8 cellular contexts compared by ENCODE assay signal in genomic region chr6:127539292-127539691, GRCh38. TPM values are rescaled to one million over a fixed set of nuclear protein-coding genes. Genes with fewer than 3 reads are reported as not detected.
DNase-seq lines count a peak whose midpoint lies in the region; ATAC-seq and TF ChIP-seq lines count a peak whose summit lies in the region.

No MANE protein-coding gene starts in this region.

- H3K36me3 ChIP-seq in MM.1S (replicated peaks; ENCODE audit: insufficient read depth, low read length) (no peaks in the 10 kb centered on the region), adrenal gland (replicated peaks in 1 of 2) (no peaks in the 10 kb centered on the region)
- no peaks in the 10 kb centered on the region for H3K36me3 ChIP-seq in naive thymus-derived CD4-positive, alpha-beta T cell (ENCODE audit: control insufficient read depth in 2 of 3, insufficient read depth in 3 of 3, low read length in 3 of 3)

- H3K27me3 ChIP-seq in MM.1S (replicated peaks; ENCODE audit: insufficient read depth, low read length) = no peaks in the 10 kb centered on the region
- no peaks in the 10 kb centered on the region for H3K27me3 ChIP-seq in adrenal gland
- no peaks in the 10 kb centered on the region for H3K27me3 ChIP-seq in naive thymus-derived CD4-positive, alpha-beta T cell (ENCODE audit: control insufficient read depth in 2 of 2, insufficient read depth in 2 of 2, low read length in 2 of 2)

- no peaks in the 10 kb centered on the region for H3K9me2 ChIP-seq in MM.1S (replicated peaks; ENCODE audit: insufficient read depth, low read length)

- no peaks in the 10 kb centered on the region for H3K9me3 Mint-ChIP-seq in stimulated activated naive CD8-positive, alpha-beta T cell treated with anti-CD3 and anti-CD28 coated beads, Interleukin-15, amount 100 ng/mL, for 72 hours
- H3K9me3 Mint-ChIP-seq in naive thymus-derived CD4-positive, alpha-beta T cell = no peaks in the 10 kb centered on the region

- no peaks in the 10 kb centered on the region for H3K36me3 Mint-ChIP-seq in naive thymus-derived CD4-positive, alpha-beta T cell

- no peak overlapping the region for H3K4me3 Mint-ChIP-seq in stimulated activated naive CD8-positive, alpha-beta T cell treated with anti-CD3 and anti-CD28 coated beads, Interleukin-15, amount 100 ng/mL, for 72 hours
- H3K4me3 Mint-ChIP-seq in naive thymus-derived CD4-positive, alpha-beta T cell = no peak overlapping the region

- H3K79me2 ChIP-seq in MM.1S (ENCODE audit: low read length) = no peaks in the 10 kb centered on the region

- POLR2A ChIA-PET in naive thymus-derived CD4-positive, alpha-beta T cell (lab: Charles Lee) = no interaction called here

- TF ChIP-seq CTCF in MM.1S (IDR thresholded peaks at IDR 0.05; ENCODE audit: low read length) = peak; percentile 36
- TF ChIP-seq CTCF in adrenal gland (IDR thresholded peaks at IDR 0.05) = peak; percentile 34 to 68 (median 52)
- TF ChIP-seq CTCF in lower leg skin (IDR thresholded peaks at IDR 0.05) = no peak

- ATAC-seq in stimulated activated naive CD8-positive, alpha-beta T cell treated with anti-CD3 and anti-CD28 coated beads, Interleukin-15, amount 100 ng/mL, for 72 hours = peak; percentile 59
- ATAC-seq in stimulated activated naive CD8-positive, alpha-beta T cell treated with anti-CD3 and anti-CD28 coated beads, Interleukin-15, Interleukin-2, amounts not matched to agents 100 U/mL and 50 U/mL, for 24 hours = no peak
- peak; percentile 65 for ATAC-seq in naive thymus-derived CD4-positive, alpha-beta T cell

- intact Hi-C loops in adrenal gland (cut with DNase I) (loop anchor here in 1 of 2 donors (5.0 kb wide), 1 partner anchor 77 kb away; no protein-coding TSS in a partner anchor), lower leg skin (cut with DNase I; ENCODE audit: low total_unique reads) (no loop called here)
- intact Hi-C loops in naive thymus-derived CD4-positive, alpha-beta T cell (cut with micrococcal nuclease) = loop anchor here (1.0 to 5.0 kb wide), 6 partner anchors 22 to 1543 kb away; no protein-coding TSS in a partner anchor

- H3F3A ChIP-seq in MM.1S (ENCODE audit: insufficient read depth, low read length) = no peaks in the 10 kb centered on the region

- 25 to 33% (median 28%) methylated on average over 2 of the region's 2 CpGs for WGBS in adrenal gland, 4 donors
- WGBS in lower leg skin, 2 donors = 32 to 43% methylated on average over 2 of the region's 2 CpGs

- no peak overlapping the region for H3K9ac ChIP-seq in MM.1S (ENCODE audit: low read length)

- no peaks in the 10 kb centered on the region for H3K4me1 ChIP-seq in MM.1S (ENCODE audit: low read length)
- no peaks in the 10 kb centered on the region for H3K4me1 ChIP-seq in adrenal gland (replicated peaks in 1 of 2)
- no peaks in the 10 kb centered on the region for H3K4me1 ChIP-seq in naive thymus-derived CD4-positive, alpha-beta T cell (ENCODE audit: control insufficient read depth in 2 of 2, insufficient read depth in 2 of 2, low read length in 2 of 2)

- no peaks in the 10 kb centered on the region for H3K9me3 ChIP-seq in MM.1S (replicated peaks; ENCODE audit: insufficient read depth, low read length)
- H3K9me3 ChIP-seq in adrenal gland (replicated peaks in 1 of 3) = no peaks in the 10 kb centered on the region
- no peaks in the 10 kb centered on the region for H3K9me3 ChIP-seq in naive thymus-derived CD4-positive, alpha-beta T cell (ENCODE audit: control insufficient read depth in 2 of 3, low read length in 3 of 3)

- H2AFZ ChIP-seq in MM.1S (ENCODE audit: low read length) = no peak overlapping the region

- H4K20me1 ChIP-seq in MM.1S (ENCODE audit: insufficient read depth, low read length) = no peaks in the 10 kb centered on the region

- TF ChIP-seq POLR2A in adrenal gland (IDR thresholded peaks at IDR 0.05) (no peak), lower leg skin (IDR thresholded peaks at IDR 0.05) (no peak)

- no peak overlapping the region for H3K27ac ChIP-seq in MM.1S (ENCODE audit: low read length)
- no peak overlapping the region for H3K27ac ChIP-seq in adrenal gland
- H3K27ac ChIP-seq in naive thymus-derived CD4-positive, alpha-beta T cell (ENCODE audit: low read depth, low read length) = no peak overlapping the region

- no peak overlapping the region for H3K4me3 ChIP-seq in MM.1S (ENCODE audit: low read length)
- no peak overlapping the region for H3K4me3 ChIP-seq in adrenal gland
- no peak overlapping the region for H3K4me3 ChIP-seq in naive thymus-derived CD4-positive, alpha-beta T cell (ENCODE audit: low read length)
- no peak overlapping the region for H3K4me3 ChIP-seq in lower leg skin (ENCODE audit: low read depth, poor library complexity, severe bottlenecking)

- no peak overlapping the region for H3K27ac Mint-ChIP-seq in stimulated activated naive CD8-positive, alpha-beta T cell treated with anti-CD3 and anti-CD28 coated beads, Interleukin-15, amount 100 ng/mL, for 72 hours
- H3K27ac Mint-ChIP-seq in naive thymus-derived CD4-positive, alpha-beta T cell = no peak overlapping the region

- H3K27me3 Mint-ChIP-seq in stimulated activated naive CD8-positive, alpha-beta T cell treated with anti-CD3 and anti-CD28 coated beads, Interleukin-15, amount 100 ng/mL, for 72 hours = peaks cover 17% of the 10 kb centered on the region
- H3K27me3 Mint-ChIP-seq in naive thymus-derived CD4-positive, alpha-beta T cell = peaks cover 12 to 29% (median 17%) of the 10 kb centered on the region in 5 donors

- peaks cover 13% of the 10 kb centered on the region for H3K4me1 Mint-ChIP-seq in stimulated activated naive CD8-positive, alpha-beta T cell treated with anti-CD3 and anti-CD28 coated beads, Interleukin-15, amount 100 ng/mL, for 72 hours
- H3K4me1 Mint-ChIP-seq in naive thymus-derived CD4-positive, alpha-beta T cell = peaks cover 0 to 3% (median 0%) of the 10 kb centered on the region in 7 donors

- CTCF ChIA-PET in naive thymus-derived CD4-positive, alpha-beta T cell (lab: Charles Lee) = interaction anchor here (0.7 to 3.9 kb wide), 5 partner anchors 22 to 845 kb away, joined by 3 to 52 read pairs (median 4); no protein-coding TSS in a partner anchor

- no peak overlapping the region for H3K4me2 ChIP-seq in MM.1S (ENCODE audit: low read depth, low read length)

- no peak for DNase-seq in stimulated activated naive CD8-positive, alpha-beta T cell treated with anti-CD3 and anti-CD28 coated beads, Interleukin-15, amount 100 ng/mL, for 72 hours
- no peak for DNase-seq in stimulated activated naive CD8-positive, alpha-beta T cell treated with anti-CD3 and anti-CD28 coated beads, Interleukin-15, Interleukin-2, amounts not matched to agents 100 U/mL and 50 U/mL, for 24 hours
- peak; percentile 50 for DNase-seq in MM.1S
- no peak for DNase-seq in adrenal gland
- DNase-seq in naive thymus-derived CD4-positive, alpha-beta T cell = peak in 3 of 9 donors; percentile 18 to 30 (median 22)
- DNase-seq in globus pallidus (ENCODE audit: low spot score) = no peak
- no peak for DNase-seq in lower leg skin (ENCODE audit: low spot score in 2 of 2)
- DNase-seq in stimulated activated CD4-positive, alpha-beta T cell treated with anti-CD3 and anti-CD28 coated beads, Interleukin-4, amount 100 ng/mL, for 24 hours = no peak

RNA-seq across cellular contexts. Expression of gene C6orf58, which starts 37.7 kb away (rescaled TPM):
- not detected for total RNA-seq in adrenal gland
- not detected for polyA plus RNA-seq in adrenal gland
- total RNA-seq in naive thymus-derived CD4-positive, alpha-beta T cell = not detected
- polyA plus RNA-seq in naive thymus-derived CD4-positive, alpha-beta T cell = not detected
- total RNA-seq in lower leg skin = not detected

Comparison
In these comparisons a context has a peak if more than half of its experiments do, and no peak if none do; other contexts are left out.
1. CTCF ChIP-seq: peak in MM.1S (single experiment) and adrenal gland (6 of 6); none in lower leg skin (0 of 3).